ENCODE assay signal across 8 cellular contexts in the genomic region with DNA sequence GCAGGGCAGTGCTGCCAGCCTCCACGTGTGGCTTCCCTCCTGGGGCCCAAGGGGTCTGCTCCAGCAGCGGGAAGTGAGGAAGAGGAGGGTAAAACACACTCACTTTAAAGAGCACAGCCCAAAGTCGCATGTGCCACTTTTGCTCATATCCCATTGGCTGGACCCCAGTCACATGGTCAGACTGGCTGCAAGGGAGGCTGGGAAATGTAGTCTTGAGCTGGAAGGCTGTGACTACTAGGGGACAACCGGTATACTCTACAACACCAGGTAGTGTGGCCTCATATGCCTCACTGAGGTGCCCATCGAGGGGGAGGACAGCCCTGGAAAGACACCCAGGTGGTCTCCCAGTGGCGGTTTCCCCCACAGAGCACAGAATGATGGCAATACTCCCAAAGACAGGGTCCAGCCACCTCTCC. TPM values are rescaled to one million over a fixed set of nuclear protein-coding genes. Genes with fewer than 3 reads are reported as not detected.
DNase-seq lines count a peak whose midpoint lies in the region; ATAC-seq and TF ChIP-seq lines count a peak whose summit lies in the region.

No MANE protein-coding gene starts in this region.

- no peak overlapping the region for H3K4me3 ChIP-seq in SJSA1
- no peak overlapping the region for H3K4me3 ChIP-seq in adrenal gland
- no peak overlapping the region for H3K4me3 ChIP-seq in hepatocyte

- H3K4me2 ChIP-seq in hepatocyte, result no peak overlapping the region

- H3K27ac ChIP-seq in SJSA1, result no peak overlapping the region
- no peak overlapping the region for H3K27ac ChIP-seq in adrenal gland
- H3K27ac ChIP-seq in hepatocyte, result no peak overlapping the region

- intact Hi-C loops in adrenal gland (cut with DNase I), result no loop called here

- TF ChIP-seq CTCF in adrenal gland (IDR thresholded peaks at IDR 0.05), result no peak
- TF ChIP-seq CTCF in hepatocyte (IDR thresholded peaks at IDR 0.05; ENCODE audit: poor library complexity), result no peak
- TF ChIP-seq CTCF in omental fat pad (IDR thresholded peaks at IDR 0.05), result no peak

- peak in 5 of 6 experiments; percentile 3 to 19 (median 13) for DNase-seq in stimulated activated naive CD4-positive, alpha-beta T cell (lab: John Stamatoyannopoulos, UW)
- DNase-seq in stimulated activated naive CD4-positive, alpha-beta T cell treated with Interleukin-2 at 50 U/mL for 16 hours (lab: John Stamatoyannopoulos, UW), result no peak
- DNase-seq in SJSA1 (ENCODE audit: low read depth in 1 of 2, low spot score in 2 of 2) (peak; percentile 45 to 62), adrenal gland (peak; percentile 55 to 82 (median 63)), hepatocyte (ENCODE audit: low spot score) (peak; percentile 47), omental fat pad (ENCODE audit: low spot score) (no peak), NCI-H128 (lab: John Stamatoyannopoulos, UW; ENCODE audit: unreplicated experiment) (no peak)
- DNase-seq in stimulated activated CD4-positive, alpha-beta T cell treated with anti-CD3 and anti-CD28 coated beads, Interleukin-1b, Interleukin-23, amount 100 ng/mL, for 4 hours (ENCODE audit: low read depth in 2 of 2), result peak; percentile 5 to 14

- WGBS in adrenal gland, 4 donors, result 25 to 51% (median 32%) methylated on average over 4 to 6 of the region's 6 CpGs
- WGBS in hepatocyte (ENCODE audit: low lambda C conversion rate, missing lambda C conversion rate), result 26% methylated on average over 6 of the region's 6 CpGs

- H3K27me3 ChIP-seq in SJSA1 (replicated peaks), result no peaks in the 10 kb centered on the region
- H3K27me3 ChIP-seq in adrenal gland, result no peaks in the 10 kb centered on the region
- peaks cover 4% of the 10 kb centered on the region for H3K27me3 ChIP-seq in hepatocyte

- H3K9me3 ChIP-seq in SJSA1 (replicated peaks) (no peaks in the 10 kb centered on the region), adrenal gland (replicated peaks in 1 of 3) (no peaks in the 10 kb centered on the region), hepatocyte (ENCODE audit: low read depth) (no peaks in the 10 kb centered on the region)

- TF ChIP-seq POLR2A in adrenal gland (IDR thresholded peaks at IDR 0.05), result no peak

- ATAC-seq in omental fat pad (ENCODE audit: low FRiP score), result no peak

- no peaks in the 10 kb centered on the region for H4K20me1 ChIP-seq in hepatocyte (ENCODE audit: insufficient read depth, poor library complexity, severe bottlenecking)

- H3K36me3 ChIP-seq in SJSA1 (no peaks in the 10 kb centered on the region), adrenal gland (replicated peaks in 1 of 2) (no peaks in the 10 kb centered on the region), hepatocyte (replicated peaks; ENCODE audit: insufficient read depth, low read depth) (no peaks in the 10 kb centered on the region)

- H3K79me2 ChIP-seq in hepatocyte, result no peaks in the 10 kb centered on the region

- H3K4me1 ChIP-seq in SJSA1 (replicated peaks) (no peaks in the 10 kb centered on the region), adrenal gland (replicated peaks in 1 of 2) (no peaks in the 10 kb centered on the region), hepatocyte (ENCODE audit: insufficient read depth) (no peaks in the 10 kb centered on the region)

- no peak overlapping the region for H2AFZ ChIP-seq in hepatocyte

- H3K9me2 ChIP-seq in hepatocyte (replicated peaks; ENCODE audit: insufficient read depth), result no peaks in the 10 kb centered on the region

RNA-seq across cellular contexts. Expression of a gene that starts 45.2 kb away (rescaled TPM):
- total RNA-seq in SJSA1 (2014; rRNA removed; shearing (Covaris generic)), result 33.8 and 37.1 TPM in 2 replicates
- total RNA-seq in adrenal gland (10 to 100 TPM; 13.0 to 68.7 (median 38.0) TPM), hepatocyte (38.5 and 41.7 TPM in 2 replicates), omental fat pad (1 to 10 TPM; 4.4 to 6.5 (median 5.4) TPM)
- polyA plus RNA-seq in adrenal gland (10 to 100 TPM; 25.6 to 36.1 (median 33.9) TPM), hepatocyte (39.4 and 45.5 TPM in 2 replicates)

Comparison
In these comparisons a context has a peak if more than half of its experiments do, and no peak if none do; other contexts are left out.
1. DNase-seq: peak in stimulated activated naive CD4-positive, alpha-beta T cell (5 of 6), SJSA1 (2 of 2), adrenal gland (7 of 7), hepatocyte (single experiment) and stimulated activated CD4-positive, alpha-beta T cell treated with anti-CD3 and anti-CD28 coated beads, Interleukin-1b, Interleukin-23, amount 100 ng/mL, for 4 hours (2 of 2); none in stimulated activated naive CD4-positive, alpha-beta T cell treated with Interleukin-2 at 50 U/mL for 16 hours (single experiment), omental fat pad (single experiment) and NCI-H128 (single experiment).